Comparison of ENCODE assay signal across 19 cellular contexts in the genomic region with DNA sequence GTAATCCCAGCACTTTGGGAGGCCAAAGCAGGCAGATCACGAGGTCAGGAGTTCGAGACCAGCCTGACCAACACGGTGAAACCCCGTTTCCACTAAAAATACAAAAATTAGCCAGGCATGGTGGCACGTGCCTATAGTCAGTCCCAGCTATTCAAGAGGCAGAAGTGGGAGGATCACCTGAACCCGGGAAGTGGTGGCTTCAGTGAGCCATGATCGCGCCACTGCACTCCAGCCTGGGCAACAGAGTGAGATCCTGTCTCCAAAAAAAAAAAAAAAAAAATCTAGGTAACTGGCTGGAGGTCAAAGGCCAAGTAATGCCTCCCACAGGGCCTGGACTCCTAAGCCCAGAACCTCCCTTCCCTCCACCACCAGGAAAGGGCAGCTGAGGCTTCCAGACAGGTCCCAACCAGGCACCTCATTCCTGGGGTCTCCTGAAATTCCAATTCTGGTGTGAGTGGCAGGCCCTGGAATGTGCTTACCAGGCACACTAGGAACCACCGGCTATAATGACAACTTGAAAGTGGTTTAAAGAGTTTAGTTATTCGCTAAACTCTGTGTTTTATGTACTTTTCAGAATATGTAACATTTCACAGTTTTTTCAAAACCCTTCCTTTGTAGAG. TPM values are rescaled to one million over a fixed set of nuclear protein-coding genes. Genes with fewer than 3 reads are reported as not detected.
A peak's percentile ranks its signal among the peaks of the same experiment; 100 is the strongest.
DNase-seq lines count a peak whose midpoint lies in the region; ATAC-seq and TF ChIP-seq lines count a peak whose summit lies in the region.
"Had no signal": no experiment of that assay in that cellular context is flagged by ENCODE, and none has a peak within 500 bp of the region (broad histone marks: within the 10 kb centered on the region; RNA-seq: fewer than 3 reads in every experiment).

No MANE protein-coding gene starts in this region.

- WGBS in trophoblast cell (ENCODE audit: extremely low coverage, insufficient coverage, insufficient read length), result no CpG with 5 or more reads among the region's 10 CpGs

- no peak overlapping the region for H4K12ac ChIP-seq in trophoblast cell (ENCODE audit: low read depth, low read length)

- no peaks in the 10 kb centered on the region for H3K27me3 ChIP-seq in NT2/D1 (ENCODE audit: insufficient read depth, insufficient read length)
- no peaks in the 10 kb centered on the region for H3K27me3 ChIP-seq in trophoblast cell (ENCODE audit: insufficient read depth, low read length)
- H3K27me3 ChIP-seq in HAP-1 (ENCODE audit: low read depth), result no peaks in the 10 kb centered on the region
- H3K27me3 ChIP-seq: BE2C, stomach, transverse colon had no signal

- H2BK120ac ChIP-seq in trophoblast cell (ENCODE audit: insufficient read depth, low read length, poor library complexity), result no peak overlapping the region

- H3K4me2 ChIP-seq in trophoblast cell (ENCODE audit: low read length), result no peak overlapping the region

- H3K79me2 ChIP-seq in trophoblast cell (ENCODE audit: control insufficient read depth, insufficient read depth, low read length, poor library complexity), result peaks cover 13% of the 10 kb centered on the region

- H3K9ac ChIP-seq in NT2/D1 (ENCODE audit: insufficient read length, low read depth), result peak overlapping the region; percentile 36
- no peak overlapping the region for H3K9ac ChIP-seq in trophoblast cell (ENCODE audit: low read length)

- no peaks in the 10 kb centered on the region for H3K27me3 Mint-ChIP-seq in chondrocyte (ENCODE audit: low read depth)
- H3K27me3 Mint-ChIP-seq in T-helper 17 cell, result no peaks in the 10 kb centered on the region
- H3K27me3 Mint-ChIP-seq: activated naive CD8-positive, alpha-beta T cell treated with anti-CD3 and anti-CD28 coated beads, Interleukin-2, amount 50 U/mL, for 24 hours; T-cell had no signal

- no peak overlapping the region for H3K4me3 Mint-ChIP-seq in chondrocyte (ENCODE audit: unreplicated experiment)
- no peak overlapping the region for H3K4me3 Mint-ChIP-seq in T-helper 17 cell
- H3K4me3 Mint-ChIP-seq: activated naive CD8-positive, alpha-beta T cell treated with anti-CD3 and anti-CD28 coated beads, Interleukin-2, amount 50 U/mL, for 24 hours; T-cell had no signal

- H3K9me3 ChIP-seq in NT2/D1 (ENCODE audit: insufficient read depth, low read length) (no peaks in the 10 kb centered on the region), trophoblast cell (ENCODE audit: insufficient read depth, low read depth, low read length) (no peaks in the 10 kb centered on the region), HAP-1 (no peaks in the 10 kb centered on the region), T-helper 17 cell (ENCODE audit: control insufficient read depth, low read length, poor library complexity, severe bottlenecking) (no peaks in the 10 kb centered on the region)
- H3K9me3 ChIP-seq: BE2C, stomach, transverse colon had no signal

- H2AFZ ChIP-seq in trophoblast cell (ENCODE audit: insufficient read depth, low read length, poor library complexity), result no peak overlapping the region

- H3K4me3 ChIP-seq in NT2/D1 (ENCODE audit: insufficient read length, low read depth), result no peak overlapping the region
- H3K4me3 ChIP-seq in trophoblast cell (ENCODE audit: low read depth, low read length), result no peak overlapping the region
- H3K4me3 ChIP-seq in HAP-1, result no peak overlapping the region
- H3K4me3 ChIP-seq: stomach, transverse colon had no signal

- H2AK5ac ChIP-seq in trophoblast cell (ENCODE audit: low read length), result no peak overlapping the region

- no peak overlapping the region for H3K18ac ChIP-seq in trophoblast cell (ENCODE audit: low read length)

- H3K79me1 ChIP-seq in trophoblast cell (ENCODE audit: low read length), result peaks cover 12% of the 10 kb centered on the region

- H4K91ac ChIP-seq in trophoblast cell (ENCODE audit: low read depth, low read length), result no peak overlapping the region

- H3K4me1 ChIP-seq in NT2/D1 (ENCODE audit: insufficient read depth, insufficient read length) (no peaks in the 10 kb centered on the region), trophoblast cell (ENCODE audit: control insufficient read depth in 1 of 2, insufficient read depth in 2 of 2, low read length in 2 of 2) (peaks cover 7 to 13% of the 10 kb centered on the region in 2 experiments), HAP-1 (peaks cover 7% of the 10 kb centered on the region)
- H3K4me1 ChIP-seq: BE2C had no signal

- H3K23ac ChIP-seq in trophoblast cell (ENCODE audit: low read length), result no peak overlapping the region

- no peaks in the 10 kb centered on the region for H3K9me3 Mint-ChIP-seq in chondrocyte (ENCODE audit: low read depth)
- H3K9me3 Mint-ChIP-seq: activated naive CD8-positive, alpha-beta T cell treated with anti-CD3 and anti-CD28 coated beads, Interleukin-2, amount 50 U/mL, for 24 hours; T-cell had no signal

- ATAC-seq in T-helper 17 cell, result no peak
- no peak for ATAC-seq in GM21526 (IDR thresholded peaks at IDR 0.05; ENCODE audit: low FRiP score, unreplicated experiment)
- ATAC-seq: activated naive CD8-positive, alpha-beta T cell treated with anti-CD3 and anti-CD28 coated beads, Interleukin-2, amount 50 U/mL, for 24 hours; T-cell had no signal

- H4K8ac ChIP-seq in trophoblast cell (ENCODE audit: low read depth, low read length), result no peak overlapping the region

- peak; percentile 42 for DNase-seq in ELF-1 (ENCODE audit: low read depth, low spot score)
- DNase-seq in NT2/D1 (ENCODE audit: low read depth, low spot score), result no peak
- DNase-seq in chondrocyte (ENCODE audit: low spot score), result no peak
- DNase-seq in trophoblast cell, result no peak
- no peak for DNase-seq in HAP-1 (ENCODE audit: low spot score in 2 of 2)
- no peak for DNase-seq in T-helper 17 cell
- DNase-seq: activated CD4-positive, alpha-beta T cell treated with anti-CD3 and anti-CD28 coated beads, Interleukin-2, amount 50 U/mL, for 1 hour; activated effector memory CD4-positive, alpha-beta T cell treated with anti-CD3 and anti-CD28 coated beads, Interleukin-2, amount 50 U/mL, for 16 hours; activated naive CD8-positive, alpha-beta T cell treated with anti-CD3 and anti-CD28 coated beads, Interleukin-2, amount 50 U/mL, for 24 hours; BE2C; cortex of kidney; NCI-H1417 treated with DMSO at 0.1 percent for 48 hours; NCI-H510A treated with DMSO at 0.1 percent for 48 hours; SHP77 treated with DMSO at 0.1 percent for 48 hours; stimulated activated CD4-positive, alpha-beta T cell treated with anti-CD3 and anti-CD28 coated beads, Interleukin-12 subunit alpha, Interleukin-12 subunit beta, amount 100 ng/mL, for 4 hours; stomach; T-cell; transverse colon had no signal

- no peak overlapping the region for H2BK12ac ChIP-seq in trophoblast cell (ENCODE audit: low read length)

- peaks cover 41% of the 10 kb centered on the region for H3K4me1 Mint-ChIP-seq in chondrocyte (ENCODE audit: low read depth)
- H3K4me1 Mint-ChIP-seq in T-helper 17 cell, result peaks cover 13% of the 10 kb centered on the region

- no peaks in the 10 kb centered on the region for H3K36me3 Mint-ChIP-seq in chondrocyte (ENCODE audit: low read depth)
- no peaks in the 10 kb centered on the region for H3K36me3 Mint-ChIP-seq in T-helper 17 cell (ENCODE audit: low read depth)

- no peak overlapping the region for H3K14ac ChIP-seq in trophoblast cell (ENCODE audit: low read length)

- H3K27ac Mint-ChIP-seq in chondrocyte (ENCODE audit: unreplicated experiment) (peak overlapping the region; percentile 41), T-helper 17 cell (no peak overlapping the region)
- H3K27ac Mint-ChIP-seq: activated naive CD8-positive, alpha-beta T cell treated with anti-CD3 and anti-CD28 coated beads, Interleukin-2, amount 50 U/mL, for 24 hours; T-cell had no signal

- in situ Hi-C loops in HAP-1 (cut with MboI; ENCODE audit: low sequenced_read_pairs), result no loop called here

- H3K4ac ChIP-seq in trophoblast cell (ENCODE audit: low read depth, low read length), result no peak overlapping the region

- H3K36me3 ChIP-seq in NT2/D1 (ENCODE audit: insufficient read depth, insufficient read length, low read length) (peaks cover 14% of the 10 kb centered on the region), trophoblast cell (ENCODE audit: control insufficient read depth in 1 of 2, insufficient read depth in 2 of 2, low read length in 2 of 2) (no peaks in the 10 kb centered on the region), HAP-1 (replicated peaks) (no peaks in the 10 kb centered on the region)
- H3K36me3 ChIP-seq: transverse colon had no signal

- peak overlapping the region; percentile 48 for H3K27ac ChIP-seq in trophoblast cell (ENCODE audit: low read depth, low read length)
- H3K27ac ChIP-seq: stomach, transverse colon had no signal

- H2BK5ac ChIP-seq in trophoblast cell (ENCODE audit: low read depth, low read length, poor library complexity), result no peak overlapping the region

- TF ChIP-seq CTCF in chondrocyte (IDR thresholded peaks at IDR 0.05), result no peak

RNA-seq across cellular contexts. Expression of a gene that starts 3.1 kb away (rescaled TPM):
- total RNA-seq in chondrocyte (18.0 to 18.8 TPM (median 18.6 TPM) in 3 replicates), T-helper 17 cell (1 to 10 TPM; 9.7 TPM)
- polyA plus RNA-seq in trophoblast cell (2013), result 10.7 and 11.6 TPM in 2 replicates

RNA-seq across cellular contexts. Expression of a gene that starts 19.9 kb away (rescaled TPM):
- total RNA-seq in chondrocyte (3,228 to 5,289 TPM (median 5,211 TPM) in 3 replicates), T-helper 17 cell (1,000 to 10,000 TPM; 3,656 to 4,118 TPM)
- 11,522 and 11,821 TPM in 2 replicates for polyA plus RNA-seq in trophoblast cell (2013)
